In the genomic region with DNA sequence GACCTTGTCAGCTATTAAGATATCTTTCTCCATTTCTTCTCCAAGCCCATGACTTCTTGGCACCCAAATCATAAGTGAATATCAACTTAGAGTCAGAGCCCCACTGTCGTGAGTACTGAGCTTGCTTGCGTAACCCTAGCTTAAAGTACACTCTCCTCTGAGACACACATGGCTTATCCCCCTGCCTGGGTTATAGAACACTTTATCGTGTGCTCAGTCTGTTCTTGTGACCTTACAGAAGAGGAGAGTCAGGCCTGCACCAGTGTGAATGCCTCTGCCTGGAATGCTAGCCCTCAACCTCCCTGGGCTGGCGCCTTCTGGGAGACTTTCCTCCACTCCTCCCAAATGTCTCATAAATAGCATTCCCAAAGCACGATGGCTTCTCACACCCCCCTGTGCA, we compare ENCODE assay signal across 24 cellular contexts.
DNase-seq lines count a peak whose midpoint lies in the region; ATAC-seq, FAIRE-seq and TF ChIP-seq lines count a peak whose summit lies in the region.
"Had no signal": no experiment of that assay in that cellular context is flagged by ENCODE, and none has a peak within 500 bp of the region (broad histone marks: within the 10 kb centered on the region; RNA-seq: fewer than 3 reads in every experiment).

No MANE protein-coding gene starts in this region.

- intact Hi-C loops in HepG2 (cut with micrococcal nuclease; ENCODE audit: unreplicated experiment) = loop anchor here (10.0 kb wide), 1 partner anchor 76 kb away; the partner anchor contains the start of gene CEP192
- intact Hi-C loops in activated CD8-positive, alpha-beta T cell treated with anti-CD3 and anti-CD28 coated beads for 36 hours (cut with micrococcal nuclease) = no loop called here
- intact Hi-C loops in ovary (cut with DNase I) = no loop called here

- no TSS peak for BruUV-seq in HepG2 (replicated peaks; lab: Mats Ljungman, UMichigan)

- H3K27ac ChIP-seq in HepG2 (ENCODE audit: extremely low read length, insufficient read depth, low read length) (peak overlapping the region; percentile 19), ovary (no peak overlapping the region)
- H3K27ac ChIP-seq: coronary artery, tibial nerve had no signal

- 63% methylated on average over 5 of the region's 5 CpGs for WGBS in HepG2 (ENCODE audit: low lambda C conversion rate)
- WGBS in ovary, 3 donors = 81 to 87% (median 87%) methylated on average over 5 of the region's 5 CpGs

- CTCF ChIA-PET in HepG2 (lab: Yijun Ruan, JAX; ENCODE audit: low intra/inter-chr PET ratio, low total read pairs) = no interaction called here
- CTCF ChIA-PET in activated CD8-positive, alpha-beta T cell treated with anti-CD3 and anti-CD28 coated beads for 36 hours (lab: Charles Lee) = no interaction called here

- H3K27me3 Mint-ChIP-seq in activated CD8-positive, alpha-beta T cell treated with anti-CD3 and anti-CD28 coated beads for 36 hours = no peaks in the 10 kb centered on the region
- H3K27me3 Mint-ChIP-seq: activated naive CD8-positive, alpha-beta T cell; CD8-positive, alpha-beta memory T cell; natural killer cell treated with Interleukin-12 subunit alpha and Interleukin-12 subunit beta and Interleukin-15 and Interleukin-18, amount 100 ng/mL, for 72 hours had no signal

- H3K9me3 ChIP-seq in HepG2 (ENCODE audit: low read length) (no peaks in the 10 kb centered on the region), ovary (no peaks in the 10 kb centered on the region)
- H3K9me3 ChIP-seq: SK-N-SH, tibial nerve had no signal

- H3K4me1 ChIP-seq in HepG2 (ENCODE audit: insufficient read depth, low read length) (peaks cover 13% of the 10 kb centered on the region), ovary (ENCODE audit: insufficient read depth) (no peaks in the 10 kb centered on the region)
- H3K4me1 ChIP-seq: tibial nerve had no signal

- in situ Hi-C loops in HepG2 (cut with HindIII; ENCODE audit: extremely low pct_ligation_motif_present, low pct_unique_long_range_greater_than_20kb) = no loop called here

- no peak for TF ChIP-seq CTCF in NB4 (IDR thresholded peaks at IDR 0.05; ENCODE audit: low read depth, low read length)
- no peak for TF ChIP-seq CTCF in fibroblast of the aortic adventitia (IDR thresholded peaks at IDR 0.05; ENCODE audit: insufficient read depth, low read length)
- no peak for TF ChIP-seq CTCF in HepG2 (CRISPR knock-in tag; IDR thresholded peaks at IDR 0.05)
- TF ChIP-seq CTCF in activated CD8-positive, alpha-beta T cell treated with anti-CD3 and anti-CD28 coated beads for 36 hours (IDR thresholded peaks at IDR 0.05) = no peak
- no peak for TF ChIP-seq CTCF in ovary (IDR thresholded peaks at IDR 0.05)

- POLR2A ChIA-PET in HepG2 (lab: Yijun Ruan, JAX) = no interaction called here
- POLR2A ChIA-PET in activated CD8-positive, alpha-beta T cell treated with anti-CD3 and anti-CD28 coated beads for 36 hours (lab: Charles Lee) = no interaction called here

- no peak overlapping the region for H3K27ac Mint-ChIP-seq in activated CD8-positive, alpha-beta T cell treated with anti-CD3 and anti-CD28 coated beads for 36 hours
- H3K27ac Mint-ChIP-seq: activated naive CD8-positive, alpha-beta T cell; activated T-helper 1 cell treated with anti-CD3 and anti-CD28 coated beads, Interleukin-12 subunit alpha, Interleukin-12 subunit beta, Interleukin-2, Interleukin-4 antibody, amounts not matched to agents 30 ng/mL and 10 ng/mL and 1 ng/mL, durations not matched to agents 14 hours and 24 hours and 36 hours; natural killer cell treated with Interleukin-12 subunit alpha and Interleukin-12 subunit beta and Interleukin-15 and Interleukin-18, amount 100 ng/mL, for 72 hours had no signal

- H3K4me1 Mint-ChIP-seq in activated CD8-positive, alpha-beta T cell treated with anti-CD3 and anti-CD28 coated beads for 36 hours (ENCODE audit: low read depth) = peaks cover 20% of the 10 kb centered on the region

- H3K36me3 Mint-ChIP-seq in activated CD8-positive, alpha-beta T cell treated with anti-CD3 and anti-CD28 coated beads for 36 hours (ENCODE audit: low read depth) = peaks cover 70% of the 10 kb centered on the region

- H2AFZ ChIP-seq in HepG2 (ENCODE audit: low read length) = no peak overlapping the region

- no peak for TF ChIP-seq EP300 in HepG2 (IDR thresholded peaks at IDR 0.05; ENCODE audit: low read depth in 2 of 2, low read length in 2 of 2)
- no peak for TF ChIP-seq EP300 in HepG2 (CRISPR knock-in tag; IDR thresholded peaks at IDR 0.05; ENCODE audit: borderline replicate concordance)
- no peak for TF ChIP-seq EP300 in ovary (IDR thresholded peaks at IDR 0.05)

- TF ChIP-seq RAD21 in HepG2 (CRISPR knock-in tag; IDR thresholded peaks at IDR 0.05) = no peak

- H3K4me3 ChIP-seq in NB4 (ENCODE audit: low read depth, low read length) = no peak overlapping the region
- no peak overlapping the region for H3K4me3 ChIP-seq in fibroblast of the aortic adventitia (ENCODE audit: low read depth, low read length)
- no peak overlapping the region for H3K4me3 ChIP-seq in HepG2 (replicated peaks in 1 of 3; ENCODE audit: insufficient read depth in 1 of 3, low read depth in 2 of 3, low read length in 3 of 3)
- no peak overlapping the region for H3K4me3 ChIP-seq in ovary
- H3K4me3 ChIP-seq: coronary artery, tibial nerve had no signal

- H3K36me3 ChIP-seq in HepG2 (replicated peaks in 1 of 2; ENCODE audit: control insufficient read depth in 1 of 2, insufficient read depth in 2 of 2, low read length in 2 of 2) (peaks cover 14 to 72% of the 10 kb centered on the region in 2 experiments), ovary (no peaks in the 10 kb centered on the region)

- H3K4me3 Mint-ChIP-seq in activated CD8-positive, alpha-beta T cell treated with anti-CD3 and anti-CD28 coated beads for 36 hours = no peak overlapping the region
- H3K4me3 Mint-ChIP-seq: activated naive CD8-positive, alpha-beta T cell; activated T-helper 1 cell treated with anti-CD3 and anti-CD28 coated beads, Interleukin-12 subunit alpha, Interleukin-12 subunit beta, Interleukin-2, Interleukin-4 antibody, amounts not matched to agents 30 ng/mL and 10 ng/mL and 1 ng/mL, durations not matched to agents 14 hours and 24 hours and 36 hours; CD8-positive, alpha-beta memory T cell; natural killer cell treated with Interleukin-12 subunit alpha and Interleukin-12 subunit beta and Interleukin-15 and Interleukin-18, amount 100 ng/mL, for 72 hours had no signal

- peak; percentile 97 for ATAC-seq in HepG2
- ATAC-seq in activated CD8-positive, alpha-beta T cell treated with anti-CD3 and anti-CD28 coated beads for 36 hours = no peak
- ATAC-seq: natural killer cell treated with Interleukin-12 subunit alpha and Interleukin-12 subunit beta and Interleukin-15 and Interleukin-18, amount 100 ng/mL, for 72 hours had no signal

- H3K79me2 ChIP-seq in HepG2 (ENCODE audit: insufficient read depth, low read length) = no peaks in the 10 kb centered on the region

- TF ChIP-seq POLR2A in NB4 (IDR thresholded peaks at IDR 0.05; ENCODE audit: extremely low read depth, insufficient read length) = no peak
- no peak for TF ChIP-seq POLR2A in HepG2 (IDR thresholded peaks at IDR 0.05; ENCODE audit: insufficient read depth in 1 of 2, low read depth in 2 of 2, low read length in 2 of 2)
- no peak for TF ChIP-seq POLR2A in ovary (IDR thresholded peaks at IDR 0.05)

- DNase-seq in EL (peak; percentile 7), NB4 (ENCODE audit: low read depth) (peak; percentile 9), fibroblast of the aortic adventitia (ENCODE audit: low read depth) (peak; percentile 3), HepG2 (ENCODE audit: low spot score) (peak; percentile 50), NCI-H1048 (lab: John Stamatoyannopoulos, UW) (no peak), Kasumi-1 (lab: John Stamatoyannopoulos, UW) (no peak), ovary (no peak)
- DNase-seq in activated CD8-positive, alpha-beta T cell treated with anti-CD3 and anti-CD28 coated beads for 36 hours = no peak
- DNase-seq: activated CD4-positive, alpha-beta T cell treated with anti-CD3 and anti-CD28 coated beads for 1 hour; CD8-positive, alpha-beta memory T cell; DMS79 treated with DMSO at 0.1 percent for 48 hours; Karpas-422; kidney; NCI-H2081 treated with DMSO at 0.1 percent for 48 hours; SK-N-SH; stimulated activated CD4-positive, alpha-beta T cell treated with anti-CD3 and anti-CD28 coated beads, Interleukin-2, amount 100 ng/mL, for 24 hours; stimulated activated naive CD4-positive, alpha-beta T cell treated with Interleukin-2 at 50 U/mL for 16 hours; T1000 had no signal

- no peak overlapping the region for H3K4me2 ChIP-seq in HepG2 (ENCODE audit: low read depth, low read length)
- H3K4me2 ChIP-seq: SK-N-SH had no signal

- no peaks in the 10 kb centered on the region for H4K20me1 ChIP-seq in HepG2 (ENCODE audit: insufficient read depth, low read length)

- H3K27me3 ChIP-seq in HepG2 (ENCODE audit: control insufficient read depth in 1 of 2, insufficient read depth in 2 of 2, low read length in 2 of 2) = no peaks in the 10 kb centered on the region
- no peaks in the 10 kb centered on the region for H3K27me3 ChIP-seq in ovary
- H3K27me3 ChIP-seq: tibial nerve had no signal

- H3K9ac ChIP-seq in HepG2 (ENCODE audit: insufficient read depth, low read depth, low read length) = no peak overlapping the region
- H3K9ac ChIP-seq: SK-N-SH had no signal

- peak; percentile 74 for FAIRE-seq in HepG2 (lab: Jason Lieb, UNC)
- FAIRE-seq: H54, kidney had no signal

- no peaks in the 10 kb centered on the region for H3K9me3 Mint-ChIP-seq in activated CD8-positive, alpha-beta T cell treated with anti-CD3 and anti-CD28 coated beads for 36 hours
- H3K9me3 Mint-ChIP-seq: activated T-helper 1 cell treated with anti-CD3 and anti-CD28 coated beads, Interleukin-12 subunit alpha, Interleukin-12 subunit beta, Interleukin-2, Interleukin-4 antibody, amounts not matched to agents 30 ng/mL and 10 ng/mL and 1 ng/mL, durations not matched to agents 14 hours and 24 hours and 36 hours; CD8-positive, alpha-beta memory T cell; natural killer cell treated with Interleukin-12 subunit alpha and Interleukin-12 subunit beta and Interleukin-15 and Interleukin-18, amount 100 ng/mL, for 72 hours had no signal

TF ChIP-seq in HepG2, 621 proteins besides CTCF, POLR2A, EP300 and RAD21 (continues in another document):
- no peak for TF ChIP-seq NFYC (CRISPR knock-in tag; IDR thresholded peaks at IDR 0.05)
- no peak for TF ChIP-seq CBFB (CRISPR knock-in tag; IDR thresholded peaks at IDR 0.05)
- TF ChIP-seq HOXA3 (CRISPR knock-in tag; IDR thresholded peaks at IDR 0.05) = peak; percentile 22; the same call in 1 of the 2 replicates
- 0 out of 2 replicates have a peak, but pooled peaks have one; percentile 15 for TF ChIP-seq FOXJ3 (CRISPR knock-in tag; IDR thresholded peaks at IDR 0.05; ENCODE audit: borderline replicate concordance)
- TF ChIP-seq GATAD2A (CRISPR knock-in tag; IDR thresholded peaks at IDR 0.05) = 0 out of 2 replicates have a peak, but pooled peaks have one; percentile 23
- no peak for TF ChIP-seq NFE2L2 (IDR thresholded peaks at IDR 0.05; ENCODE audit: low read length)
- TF ChIP-seq PITX1 (CRISPR knock-in tag; IDR thresholded peaks at IDR 0.05) = 0 out of 2 replicates have a peak, but pooled peaks have one; percentile 31
- TF ChIP-seq MAX (IDR thresholded peaks at IDR 0.05) = peak; percentile 30; the same call in 1 of the 2 replicates

Comparison
In these comparisons a context has a peak if more than half of its experiments do, and no peak if none do; other contexts are left out.
1. DNase-seq: peak in EL (single experiment), NB4 (single experiment), fibroblast of the aortic adventitia (single experiment) and HepG2 (single experiment); none in activated CD8-positive, alpha-beta T cell treated with anti-CD3 and anti-CD28 coated beads for 36 hours (single experiment), NCI-H1048 (single experiment), Kasumi-1 (0 of 2) and ovary (0 of 5).